In genomic region chr1:200448034-200448762, GRCh38 we compare ENCODE assay signal across 14 cellular contexts. TPM values are rescaled to one million over a fixed set of nuclear protein-coding genes. Genes with fewer than 3 reads are reported as not detected.
DNase-seq lines count a peak whose midpoint lies in the region; ATAC-seq lines count a peak whose summit lies in the region.
"Had no signal": no experiment of that assay in that cellular context is flagged by ENCODE, and none has a peak within 500 bp of the region (broad histone marks: within the 10 kb centered on the region; RNA-seq: fewer than 3 reads in every experiment).

No MANE protein-coding gene starts in this region.

- no peak for DNase-seq in T-helper 17 cell
- DNase-seq in Ammon's horn (ENCODE audit: low spot score), result no peak
- no peak for DNase-seq in stimulated activated CD4-positive, alpha-beta T cell treated with anti-CD3 and anti-CD28 coated beads, Interleukin-15, amount 100 ng/mL, for 24 hours
- no peak for DNase-seq in germinal center (ENCODE audit: low spot score)
- no peak for DNase-seq in NK-92 (lab: John Stamatoyannopoulos, UW; ENCODE audit: unreplicated experiment)
- DNase-seq: activated CD8-positive, alpha-beta memory T cell treated with anti-CD3 and anti-CD28 coated beads, Interleukin-2, amount 50 U/mL, for 4 hours; dermis blood vessel endothelial cell; DMS153; spleen; substantia nigra had no signal

- peaks cover 10% of the 10 kb centered on the region for H3K27me3 Mint-ChIP-seq in T-helper 17 cell

- H3K9me3 ChIP-seq in T-helper 17 cell (ENCODE audit: control insufficient read depth, low read length, poor library complexity, severe bottlenecking), result no peaks in the 10 kb centered on the region
- H3K9me3 ChIP-seq: SJSA1, spleen had no signal

- H3K27ac Mint-ChIP-seq in T-helper 17 cell, result peak overlapping the region; percentile 41

- peaks cover 2% of the 10 kb centered on the region for H3K36me3 Mint-ChIP-seq in T-helper 17 cell (ENCODE audit: low read depth)

- peaks cover 5% of the 10 kb centered on the region for H3K4me1 Mint-ChIP-seq in T-helper 17 cell

- ATAC-seq in GM18517 (IDR thresholded peaks at IDR 0.05; ENCODE audit: unreplicated experiment) (peak; percentile 95), GM19452 (IDR thresholded peaks at IDR 0.05; ENCODE audit: unreplicated experiment) (peak; percentile 91), HG02970 (IDR thresholded peaks at IDR 0.05; ENCODE audit: low FRiP score, unreplicated experiment) (peak; percentile 67), T-helper 17 cell (peak; percentile 40)

- H3K4me3 Mint-ChIP-seq in T-helper 17 cell, result no peak overlapping the region

RNA-seq across cellular contexts. Expression of gene ZNF281, which starts 38.4 kb away (rescaled TPM):
- 10 to 100 TPM; 21.9 to 28.7 TPM for total RNA-seq in T-helper 17 cell

Comparison
In these comparisons a context has a peak if more than half of its experiments do, and no peak if none do; other contexts are left out.
1. ATAC-seq: peak in every context shown above with its lines; median percentile 95 in GM18517; 91 in GM19452; 67 in HG02970; 40 in T-helper 17 cell.